ENCODE assay signal across 8 cellular contexts in the genomic region with DNA sequence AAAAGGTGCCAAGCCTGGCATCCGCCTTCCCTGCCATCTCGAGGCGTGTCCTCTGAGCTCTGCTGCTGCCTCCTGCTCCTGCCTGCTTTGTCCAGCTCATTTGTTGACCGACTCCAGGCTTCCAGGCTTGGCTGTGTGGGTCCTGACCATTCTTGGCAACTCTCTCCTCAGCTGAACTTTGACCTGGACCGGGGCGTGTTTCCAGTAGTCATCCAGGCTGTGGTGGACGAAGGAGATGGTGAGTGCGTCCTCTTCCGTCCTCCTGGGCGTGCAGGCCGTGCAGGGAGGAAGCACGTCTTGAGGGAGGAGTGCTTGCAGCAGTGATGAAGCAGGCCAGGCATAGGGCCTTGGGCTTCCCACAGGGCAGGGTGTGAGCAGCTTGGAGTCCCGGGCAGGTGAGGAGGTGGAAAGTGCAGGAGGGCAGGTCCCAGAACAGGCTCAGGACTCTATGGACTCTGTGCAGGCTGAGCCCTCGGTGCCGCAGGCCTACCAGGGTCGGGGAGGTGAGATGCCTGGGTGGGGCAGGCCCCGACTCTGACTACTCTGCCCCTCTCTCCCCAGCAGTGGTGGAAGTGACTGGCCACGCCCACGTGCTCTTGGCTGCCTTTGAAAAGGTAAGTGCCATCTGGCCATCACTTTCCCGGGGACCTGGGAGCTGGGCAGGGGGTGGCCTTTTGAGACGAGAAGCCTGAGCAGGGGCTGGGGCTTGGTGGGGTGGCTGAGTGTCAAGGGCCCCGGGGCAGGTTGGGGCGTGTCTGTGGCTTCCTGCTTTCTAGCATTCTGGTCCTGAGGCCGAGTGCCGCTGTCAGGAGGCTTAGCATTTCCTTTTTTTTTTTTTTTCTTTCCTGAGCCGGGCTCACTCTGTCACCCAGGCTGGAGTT. TPM values are rescaled to one million over a fixed set of nuclear protein-coding genes. Genes with fewer than 3 reads are reported as not detected.
DNase-seq lines count a peak whose midpoint lies in the region; ATAC-seq lines count a peak whose summit lies in the region.

No MANE protein-coding gene starts in this region.

- intact Hi-C loops in left colon (cut with DNase I, micrococcal nuclease): no loop called here

- H3K4me1 Mint-ChIP-seq in activated T-cell treated with anti-CD3 and anti-CD28 coated beads, Interleukin-2, amount 50 U/mL, for 72 hours (ENCODE audit: low read depth): peaks cover 56% of the 10 kb centered on the region

- peak overlapping the region; percentile 75 for H3K27ac Mint-ChIP-seq in activated T-cell treated with anti-CD3 and anti-CD28 coated beads, Interleukin-2, amount 50 U/mL, for 72 hours

- H3K9me3 Mint-ChIP-seq in activated T-cell treated with anti-CD3 and anti-CD28 coated beads, Interleukin-2, amount 50 U/mL, for 72 hours: no peaks in the 10 kb centered on the region

- ATAC-seq in activated T-cell treated with anti-CD3 and anti-CD28 coated beads, Interleukin-2, amount 50 U/mL, for 72 hours (replicated peaks in 1 of 2): peak; percentile 63 to 70
- peak; percentile 85 for ATAC-seq in left colon

- peak overlapping the region; percentile 69 for H3K27ac ChIP-seq in substantia nigra (ENCODE audit: low read depth, low read length, poor library complexity, severe bottlenecking)

- no peaks in the 10 kb centered on the region for H3K27me3 Mint-ChIP-seq in activated T-cell treated with anti-CD3 and anti-CD28 coated beads, Interleukin-2, amount 50 U/mL, for 72 hours (ENCODE audit: low read depth)

- peak overlapping the region; percentile 69 to 71 for H3K4me3 Mint-ChIP-seq in activated T-cell treated with anti-CD3 and anti-CD28 coated beads, Interleukin-2, amount 50 U/mL, for 72 hours

- peaks cover 0 to 7% of the 10 kb centered on the region in 2 donors for H3K36me3 Mint-ChIP-seq in activated T-cell treated with anti-CD3 and anti-CD28 coated beads, Interleukin-2, amount 50 U/mL, for 72 hours (ENCODE audit: insufficient read depth in 2 of 2)

- peak; percentile 70 for DNase-seq in DMS79 (lab: John Stamatoyannopoulos, UW)
- peak; percentile 27 to 66 for DNase-seq in NCI-H524 (lab: John Stamatoyannopoulos, UW)
- DNase-seq in activated T-cell treated with anti-CD3 and anti-CD28 coated beads, Interleukin-2, amount 50 U/mL, for 72 hours: peak; percentile 55 to 70
- peak; percentile 78 to 86 for DNase-seq in left colon
- peak in 1 of 49 donors; percentile 31 for DNase-seq in substantia nigra (lab: John Stamatoyannopoulos, UW)
- DNase-seq in cerebellar nuclear complex (lab: John Stamatoyannopoulos, UW): no peak
- DNase-seq in germinal center (ENCODE audit: low spot score): no peak
- DNase-seq in AG08395 (ENCODE audit: low spot score): no peak

RNA-seq across cellular contexts. Expression of gene NUDT16L1, which starts 28.6 kb away (rescaled TPM):
- 10 to 100 TPM; 22.8 to 28.0 TPM for total RNA-seq in activated T-cell treated with anti-CD3 and anti-CD28 coated beads, Interleukin-2, amount 50 U/mL, for 72 hours
- 10 to 100 TPM; 43.0 to 43.8 TPM for total RNA-seq in left colon

RNA-seq across cellular contexts. Expression of gene MGRN1, which starts 40.2 kb away (rescaled TPM):
- 100 to 1,000 TPM; 107 to 116 TPM for total RNA-seq in activated T-cell treated with anti-CD3 and anti-CD28 coated beads, Interleukin-2, amount 50 U/mL, for 72 hours
- total RNA-seq in left colon: 10 to 100 TPM; 71.9 to 84.6 TPM

RNA-seq across cellular contexts. Expression of gene UBALD1, which starts 50.1 kb away (rescaled TPM):
- 10 to 100 TPM; 17.2 to 18.4 TPM for total RNA-seq in activated T-cell treated with anti-CD3 and anti-CD28 coated beads, Interleukin-2, amount 50 U/mL, for 72 hours
- total RNA-seq in left colon: 10 to 100 TPM; 17.1 to 19.6 TPM

Comparison
In these comparisons a context has a peak if more than half of its experiments do, and no peak if none do; other contexts are left out.
1. DNase-seq: peak in DMS79 (single experiment), NCI-H524 (2 of 2), activated T-cell treated with anti-CD3 and anti-CD28 coated beads, Interleukin-2, amount 50 U/mL, for 72 hours (2 of 2) and left colon (2 of 2); none in cerebellar nuclear complex (0 of 2), germinal center (single experiment) and AG08395 (single experiment).